ENCODE assay signal across 8 cellular contexts in the genomic region with DNA sequence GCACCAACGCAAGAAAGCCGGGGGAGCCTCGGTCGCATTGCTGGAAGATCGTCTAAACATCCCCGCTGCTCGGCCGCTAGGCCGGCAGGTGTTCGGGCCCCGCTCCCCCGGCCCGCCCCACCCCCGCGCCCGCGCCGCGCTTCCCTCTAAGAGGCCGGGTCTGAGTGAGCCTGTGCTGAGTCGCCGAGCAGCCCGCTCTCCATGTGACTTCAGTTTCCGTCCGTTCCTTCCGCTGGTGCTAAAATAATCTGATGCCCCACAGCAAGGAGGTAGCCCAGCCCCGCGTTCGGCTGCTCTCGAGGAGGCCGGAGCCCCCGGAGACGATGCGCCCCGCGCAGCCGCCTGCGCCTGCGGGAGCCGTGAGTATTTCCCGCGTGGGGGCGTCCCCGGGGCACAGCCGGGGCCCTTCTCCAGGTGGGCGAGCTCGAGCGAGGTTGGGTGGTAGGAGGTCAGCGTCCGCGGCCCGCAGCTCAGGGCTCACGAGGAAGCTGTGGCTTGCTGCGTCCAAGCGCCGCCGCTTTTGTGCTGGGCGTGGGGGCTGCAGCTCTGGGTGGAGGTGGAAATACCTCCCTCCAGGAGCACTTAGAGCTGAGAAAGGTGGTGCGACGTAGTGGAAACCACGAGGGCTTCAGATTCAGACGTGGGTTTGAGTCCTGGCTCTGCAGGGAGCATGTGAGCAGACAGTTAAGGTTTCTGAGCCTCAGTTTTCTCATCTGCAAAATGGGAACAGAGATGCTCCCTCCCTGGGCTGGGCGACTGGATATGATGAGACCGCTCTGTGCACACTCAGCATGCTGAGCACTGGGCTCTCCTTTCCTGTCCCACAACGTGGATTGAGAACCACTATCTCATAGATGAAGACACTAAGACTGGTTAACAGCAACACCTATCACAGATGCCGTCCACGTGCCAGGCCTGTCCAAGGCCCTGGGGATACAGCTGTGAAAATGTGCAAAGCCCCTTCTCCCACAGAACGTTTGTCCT. TPM values are rescaled to one million over a fixed set of nuclear protein-coding genes. Genes with fewer than 3 reads are reported as not detected.
DNase-seq lines count a peak whose midpoint lies in the region; ATAC-seq and TF ChIP-seq lines count a peak whose summit lies in the region.

A gene (plus strand): TSS at position 178 of the 984 bp plus-strand sequence. CDS start 14,846 bp downstream, outside the sequence.

- H3K27ac Mint-ChIP-seq in WTC11, result peak within 1 kb of the TSS; percentile 57; the same call in 1 of the 2 replicates

- peak within 1 kb of the TSS; percentile 72 for H3K4me3 ChIP-seq in DOHH2 (ENCODE audit: low read length)
- H3K4me3 ChIP-seq in GM23248, result peak within 1 kb of the TSS; percentile 73

- peak within 1 kb of the TSS; percentile 62 for H3K4me3 Mint-ChIP-seq in WTC11

- peak within 1 kb of the TSS; percentile 30; the same call in 1 of the 2 replicates for H3K9ac ChIP-seq in GM23248

- H3K79me2 ChIP-seq in DOHH2 (ENCODE audit: control insufficient read depth, low read length), result no peaks in the 10 kb centered on the region
- H3K79me2 ChIP-seq in GM23248 (ENCODE audit: insufficient read depth), result no peaks in the 10 kb centered on the region

- CTCF ChIA-PET in WTC11 (lab: Charles Lee), result interaction anchor here (1.4 to 1.7 kb wide), 2 partner anchors 30 to 45 kb away, joined by 4 to 7 read pairs; no protein-coding TSS in a partner anchor

- H3K36me3 Mint-ChIP-seq in WTC11, result no peaks in the 10 kb centered on the region

- H4K20me1 ChIP-seq in DOHH2 (ENCODE audit: control insufficient read depth, insufficient read depth, low read depth, low read length) (no peaks in the 10 kb centered on the region), GM23248 (ENCODE audit: insufficient read depth) (no peaks in the 10 kb centered on the region)

- H2AFZ ChIP-seq in GM23248, result peak within 1 kb of the TSS; percentile 82

- peaks cover 23% of the 10 kb centered on the region for H3K27me3 Mint-ChIP-seq in WTC11 (ENCODE audit: low read depth)

- H3K27ac ChIP-seq in DOHH2 (ENCODE audit: low read depth, low read length) (no peak within 1 kb of the TSS), GM23248 (no peak within 1 kb of the TSS), layer of hippocampus (ENCODE audit: low read depth, low read length) (peak within 1 kb of the TSS; percentile 53)

- H3K9me3 ChIP-seq in DOHH2 (ENCODE audit: control insufficient read depth, insufficient read depth, low read length), result no peaks in the 10 kb centered on the region
- no peaks in the 10 kb centered on the region for H3K9me3 ChIP-seq in GM23248 (ENCODE audit: low read depth)

- peak; percentile 82 for ATAC-seq in WTC11

- in situ Hi-C loops in GM23248 (cut with MboI), result no loop called here

- no peaks in the 10 kb centered on the region for H3K9me3 Mint-ChIP-seq in WTC11

- peaks cover 3% of the 10 kb centered on the region; the same call in 1 of the 2 replicates for H3F3A ChIP-seq in DOHH2 (ENCODE audit: control insufficient read depth, insufficient read depth)
- H3F3A ChIP-seq in GM23248 (ENCODE audit: insufficient read depth), result no peaks in the 10 kb centered on the region

- H3K36me3 ChIP-seq in DOHH2 (ENCODE audit: control insufficient read depth, low read length) (no peaks in the 10 kb centered on the region), GM23248 (ENCODE audit: low read depth) (no peaks in the 10 kb centered on the region)

- 13 to 14% methylated on average over 51 to 64 of the region's 68 CpGs for WGBS in GM23248 (ENCODE audit: low coverage in 1 of 2, low lambda C conversion rate in 2 of 2, missing lambda C conversion rate in 2 of 2), 2 experiments

- H3K27me3 ChIP-seq in DOHH2 (ENCODE audit: control insufficient read depth, low read length) (peaks cover 81% of the 10 kb centered on the region), GM23248 (replicated peaks; ENCODE audit: insufficient read depth) (peaks cover 5% of the 10 kb centered on the region; the same call in 1 of the 2 replicates), layer of hippocampus (ENCODE audit: control insufficient read depth, insufficient read depth, low read length) (no peaks in the 10 kb centered on the region)

- no peaks in the 10 kb centered on the region for H3K9me2 ChIP-seq in DOHH2 (replicated peaks; ENCODE audit: control insufficient read depth, low read length)
- H3K9me2 ChIP-seq in GM23248 (ENCODE audit: insufficient read depth), result no peaks in the 10 kb centered on the region

- TF ChIP-seq CTCF in DOHH2 (IDR thresholded peaks at IDR 0.05; ENCODE audit: low read depth, low read length, poor library complexity, severe bottlenecking) (peak; percentile 8), WTC11 (IDR thresholded peaks at IDR 0.05) (no peak)

- DNase-seq in GM23248 (peak; percentile 76), NCI-H1092 treated with DMSO at 0.1 percent for 48 hours (lab: John Stamatoyannopoulos, UW) (peak; percentile 45), WTC11 (ENCODE audit: low spot score) (peak; percentile 62), OCI-M2 (lab: John Stamatoyannopoulos, UW; ENCODE audit: unreplicated experiment) (no peak)
- peak; percentile 54 for DNase-seq in central memory CD4-positive, alpha-beta T cell
- peak; percentile 73 for DNase-seq in stimulated activated CD4-positive, alpha-beta T cell treated with anti-CD3 and anti-CD28 coated beads, Interleukin-1b, Interleukin-23, amount 100 ng/mL, for 48 hours

- H3K4me1 Mint-ChIP-seq in WTC11, result peaks cover 33% of the 10 kb centered on the region

- H3K4me2 ChIP-seq in DOHH2 (ENCODE audit: low read length) (peak within 1 kb of the TSS; percentile 98), GM23248 (ENCODE audit: unreplicated experiment) (peak within 1 kb of the TSS; percentile 61)

- POLR2A ChIA-PET in WTC11 (lab: Charles Lee), result interaction anchor here (0.6 kb wide), 2 partner anchors 166 to 303 kb away, joined by 3 to 4 read pairs; a partner anchor contains a TSS

- peaks cover 42% of the 10 kb centered on the region for H3K4me1 ChIP-seq in DOHH2 (ENCODE audit: control insufficient read depth, low read length)
- H3K4me1 ChIP-seq in GM23248 (ENCODE audit: insufficient read depth), result no peaks in the 10 kb centered on the region

TF ChIP-seq in WTC11, 78 proteins besides CTCF, POLR2A, EP300 and RAD21 (continues in another document):
- no peak for TF ChIP-seq FOXJ3 (CRISPR knock-in tag; IDR thresholded peaks at IDR 0.05; ENCODE audit: borderline replicate concordance)
- TF ChIP-seq, protein P1, sequence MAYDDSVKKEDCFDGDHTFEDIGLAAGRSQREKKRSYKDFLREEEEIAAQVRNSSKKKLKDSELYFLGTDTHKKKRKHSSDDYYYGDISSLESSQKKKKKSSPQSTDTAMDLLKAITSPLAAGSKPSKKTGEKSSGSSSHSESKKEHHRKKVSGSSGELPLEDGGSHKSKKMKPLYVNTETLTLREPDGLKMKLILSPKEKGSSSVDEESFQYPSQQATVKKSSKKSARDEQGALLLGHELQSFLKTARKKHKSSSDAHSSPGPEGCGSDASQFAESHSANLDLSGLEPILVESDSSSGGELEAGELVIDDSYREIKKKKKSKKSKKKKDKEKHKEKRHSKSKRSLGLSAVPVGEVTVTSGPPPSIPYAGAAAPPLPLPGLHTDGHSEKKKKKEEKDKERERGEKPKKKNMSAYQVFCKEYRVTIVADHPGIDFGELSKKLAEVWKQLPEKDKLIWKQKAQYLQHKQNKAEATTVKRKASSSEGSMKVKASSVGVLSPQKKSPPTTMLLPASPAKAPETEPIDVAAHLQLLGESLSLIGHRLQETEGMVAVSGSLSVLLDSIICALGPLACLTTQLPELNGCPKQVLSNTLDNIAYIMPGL (CRISPR knock-in tag; IDR thresholded peaks at IDR 0.05), result peak; percentile 70; the same call in 1 of the 2 replicates
- TF ChIP-seq, protein P2, sequence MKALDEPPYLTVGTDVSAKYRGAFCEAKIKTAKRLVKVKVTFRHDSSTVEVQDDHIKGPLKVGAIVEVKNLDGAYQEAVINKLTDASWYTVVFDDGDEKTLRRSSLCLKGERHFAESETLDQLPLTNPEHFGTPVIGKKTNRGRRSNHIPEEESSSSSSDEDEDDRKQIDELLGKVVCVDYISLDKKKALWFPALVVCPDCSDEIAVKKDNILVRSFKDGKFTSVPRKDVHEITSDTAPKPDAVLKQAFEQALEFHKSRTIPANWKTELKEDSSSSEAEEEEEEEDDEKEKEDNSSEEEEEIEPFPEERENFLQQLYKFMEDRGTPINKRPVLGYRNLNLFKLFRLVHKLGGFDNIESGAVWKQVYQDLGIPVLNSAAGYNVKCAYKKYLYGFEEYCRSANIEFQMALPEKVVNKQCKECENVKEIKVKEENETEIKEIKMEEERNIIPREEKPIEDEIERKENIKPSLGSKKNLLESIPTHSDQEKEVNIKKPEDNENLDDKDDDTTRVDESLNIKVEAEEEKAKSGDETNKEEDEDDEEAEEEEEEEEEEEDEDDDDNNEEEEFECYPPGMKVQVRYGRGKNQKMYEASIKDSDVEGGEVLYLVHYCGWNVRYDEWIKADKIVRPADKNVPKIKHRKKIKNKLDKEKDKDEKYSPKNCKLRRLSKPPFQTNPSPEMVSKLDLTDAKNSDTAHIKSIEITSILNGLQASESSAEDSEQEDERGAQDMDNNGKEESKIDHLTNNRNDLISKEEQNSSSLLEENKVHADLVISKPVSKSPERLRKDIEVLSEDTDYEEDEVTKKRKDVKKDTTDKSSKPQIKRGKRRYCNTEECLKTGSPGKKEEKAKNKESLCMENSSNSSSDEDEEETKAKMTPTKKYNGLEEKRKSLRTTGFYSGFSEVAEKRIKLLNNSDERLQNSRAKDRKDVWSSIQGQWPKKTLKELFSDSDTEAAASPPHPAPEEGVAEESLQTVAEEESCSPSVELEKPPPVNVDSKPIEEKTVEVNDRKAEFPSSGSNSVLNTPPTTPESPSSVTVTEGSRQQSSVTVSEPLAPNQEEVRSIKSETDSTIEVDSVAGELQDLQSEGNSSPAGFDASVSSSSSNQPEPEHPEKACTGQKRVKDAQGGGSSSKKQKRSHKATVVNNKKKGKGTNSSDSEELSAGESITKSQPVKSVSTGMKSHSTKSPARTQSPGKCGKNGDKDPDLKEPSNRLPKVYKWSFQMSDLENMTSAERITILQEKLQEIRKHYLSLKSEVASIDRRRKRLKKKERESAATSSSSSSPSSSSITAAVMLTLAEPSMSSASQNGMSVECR (CRISPR knock-in tag; IDR thresholded peaks at IDR 0.05; ENCODE audit: borderline replicate concordance), result 0 out of 2 replicates have a peak, but pooled peaks have one; percentile 41
- no peak for TF ChIP-seq RORB (CRISPR knock-in tag; IDR thresholded peaks at IDR 0.05)
- TF ChIP-seq, protein P3, sequence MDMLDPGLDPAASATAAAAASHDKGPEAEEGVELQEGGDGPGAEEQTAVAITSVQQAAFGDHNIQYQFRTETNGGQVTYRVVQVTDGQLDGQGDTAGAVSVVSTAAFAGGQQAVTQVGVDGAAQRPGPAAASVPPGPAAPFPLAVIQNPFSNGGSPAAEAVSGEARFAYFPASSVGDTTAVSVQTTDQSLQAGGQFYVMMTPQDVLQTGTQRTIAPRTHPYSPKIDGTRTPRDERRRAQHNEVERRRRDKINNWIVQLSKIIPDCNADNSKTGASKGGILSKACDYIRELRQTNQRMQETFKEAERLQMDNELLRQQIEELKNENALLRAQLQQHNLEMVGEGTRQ (CRISPR knock-in tag; IDR thresholded peaks at IDR 0.05), result peak; percentile 72

RNA-seq across cellular contexts. Expression of the gene that starts here (rescaled TPM):
- total RNA-seq in GM23248 (2014; rRNA removed; shearing (Covaris generic)), result 0.22 TPM in 1 of 2 replicates, not detected in the other
- polyA plus RNA-seq in GM23248 (2016; fragmentation: Nextera tagmentation; extraction: Ambion mirVana), result not detected in 2 replicates
- total RNA-seq in WTC11 (2021), result 3.1 to 5.1 TPM (median 4.9 TPM) in 3 replicates

Comparison
In these comparisons a context has a peak if more than half of its experiments do, and no peak if none do; other contexts are left out.
1. Peak in DNase-seq, H3K4me3 ChIP-seq, H3K9ac ChIP-seq and H3K4me2 ChIP-seq in GM23248; RNA of the gene not detected or under 1 TPM.